ENCODE assay signal across 7 cellular contexts in the genomic region with DNA sequence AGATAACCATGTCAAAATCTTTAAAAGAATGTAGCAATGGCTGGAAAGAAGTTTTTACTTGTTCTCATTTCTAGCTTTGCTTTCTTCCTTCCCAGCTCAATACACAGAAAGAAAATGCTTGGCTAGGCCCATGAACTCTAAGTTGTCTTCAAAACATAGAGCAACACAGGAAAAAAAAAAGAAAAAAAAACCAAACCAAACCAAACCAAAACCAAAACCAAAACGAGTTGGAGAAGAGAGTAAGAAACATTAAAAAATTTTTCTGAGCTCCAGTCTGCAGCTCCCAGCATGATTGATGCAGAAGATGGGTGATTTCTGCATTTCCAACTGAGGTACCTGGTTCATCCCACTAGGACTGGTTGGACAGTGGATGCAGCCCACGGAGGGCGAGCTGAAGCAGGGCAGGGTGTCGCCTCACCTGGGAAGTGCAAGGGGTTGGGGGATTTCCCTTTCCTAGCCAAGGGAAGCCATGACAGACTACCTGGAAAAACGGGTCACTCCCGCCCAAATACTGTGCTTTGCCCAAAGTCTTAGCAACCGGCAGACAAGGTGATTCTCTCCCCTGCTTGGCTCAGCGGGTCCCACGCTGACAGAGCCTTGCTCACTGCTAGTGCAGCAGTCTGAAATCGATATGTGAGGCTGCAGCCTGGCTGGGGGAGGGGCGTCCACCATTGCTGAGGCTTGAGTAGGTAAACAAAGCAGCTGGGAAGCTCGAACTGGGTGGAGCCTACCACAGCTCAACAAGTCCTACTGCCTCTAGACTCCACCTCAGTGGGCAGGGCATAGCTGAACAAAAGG.
DNase-seq lines count a peak whose midpoint lies in the region; ATAC-seq and TF ChIP-seq lines count a peak whose summit lies in the region.
"Not testable (repeated sequence)": the region's sequence is repeated elsewhere in the genome, so short reads cannot be mapped to it uniquely, and the experiment has no call there.

No MANE protein-coding gene starts in this region.

- not testable (repeated sequence) for H3K4me3 ChIP-seq in Jurkat, Clone E6-1 (ENCODE audit: low read length); body of pancreas; neural progenitor cell
- peak overlapping the region; percentile 37; the same call in 1 of the 2 replicates for H3K4me3 ChIP-seq in OCI-LY3 (ENCODE audit: low read length)

- not testable (repeated sequence) for TF ChIP-seq CTCF in OCI-LY3 (IDR thresholded peaks at IDR 0.05; ENCODE audit: low read depth, low read length); body of pancreas (IDR thresholded peaks at IDR 0.05); neural progenitor cell (IDR thresholded peaks at IDR 0.05)

- not testable (repeated sequence) for H3K79me2 ChIP-seq in OCI-LY3 (ENCODE audit: low read length); neural progenitor cell (ENCODE audit: low read depth)

- not testable (repeated sequence) for H3K4me1 ChIP-seq in OCI-LY3 (ENCODE audit: low read length); body of pancreas; neural progenitor cell

- peak; percentile 74 for ATAC-seq in body of pancreas

- not testable (repeated sequence) for H3K4me2 ChIP-seq in OCI-LY3 (ENCODE audit: low read length)
- peak overlapping the region; percentile 27 for H3K4me2 ChIP-seq in neural progenitor cell

- WGBS in body of pancreas, 2 donors = 14 to 27% methylated on average over 9 to 12 of the region's 12 CpGs

- not testable (repeated sequence) for H3K36me3 ChIP-seq in OCI-LY3 (replicated peaks; ENCODE audit: low read depth, low read length); body of pancreas (replicated peaks in 1 of 2; ENCODE audit: insufficient read depth in 1 of 2, low read depth in 2 of 2); neural progenitor cell

- not testable (repeated sequence) for H2AFZ ChIP-seq in OCI-LY3 (ENCODE audit: low read depth, low read length)
- peak overlapping the region; percentile 73 for H2AFZ ChIP-seq in neural progenitor cell (replicated peaks)

- H3K9ac ChIP-seq in OCI-LY3 (ENCODE audit: low read length); neural progenitor cell: not testable (repeated sequence)

- H4K20me1 ChIP-seq in OCI-LY3 (ENCODE audit: insufficient read depth, low read length); neural progenitor cell (ENCODE audit: low read depth): not testable (repeated sequence)

- not testable (repeated sequence) for H3K27ac ChIP-seq in OCI-LY3 (ENCODE audit: low read length); neural progenitor cell
- peak overlapping the region in 1 of 4 donors; percentile 10 for H3K27ac ChIP-seq in body of pancreas

- not testable (repeated sequence) for TF ChIP-seq POLR2A in body of pancreas (IDR thresholded peaks at IDR 0.05)

- H3K27ac Mint-ChIP-seq in neural progenitor cell = not testable (repeated sequence)

- not testable (repeated sequence) for H3K9me3 Mint-ChIP-seq in neural progenitor cell

- intact Hi-C loops in body of pancreas (cut with DNase I) = not testable (repeated sequence)

- DNase-seq in ELF-1 (ENCODE audit: low read depth, low spot score) (peak; percentile 66), NCI-H2107 (lab: John Stamatoyannopoulos, UW) (peak; percentile 13), body of pancreas (peak; percentile 75 to 89 (median 80)), islet precursor cell (peak; percentile 55), neural progenitor cell (ENCODE audit: low spot score) (peak; percentile 29)
- peak; percentile 21 for DNase-seq in Jurkat, Clone E6-1 (ENCODE audit: low read depth, low spot score)

- H3K27me3 ChIP-seq in OCI-LY3 (ENCODE audit: low read depth, low read length); body of pancreas; neural progenitor cell: not testable (repeated sequence)

- not testable (repeated sequence) for H3K4me3 Mint-ChIP-seq in neural progenitor cell

- H3K4me1 Mint-ChIP-seq in neural progenitor cell = not testable (repeated sequence)

- not testable (repeated sequence) for H3F3A ChIP-seq in neural progenitor cell (ENCODE audit: low read depth)

- H3K36me3 Mint-ChIP-seq in neural progenitor cell = not testable (repeated sequence)

- H3K9me3 ChIP-seq in OCI-LY3 (ENCODE audit: insufficient read depth, low read length); body of pancreas; neural progenitor cell (ENCODE audit: low read depth): not testable (repeated sequence)

- H3K27me3 Mint-ChIP-seq in neural progenitor cell (ENCODE audit: insufficient read depth, low read depth) = not testable (repeated sequence)

Comparison
In these comparisons a context has a peak if more than half of its experiments do, and no peak if none do; other contexts are left out.
1. DNase-seq: peak in every context shown above with its lines; median percentile 80 in body of pancreas; 66 in ELF-1; 55 in islet precursor cell; 29 in neural progenitor cell; 21 in Jurkat, Clone E6-1; 13 in NCI-H2107.